ENCODE assay signal across 13 cellular contexts in the genomic region with DNA sequence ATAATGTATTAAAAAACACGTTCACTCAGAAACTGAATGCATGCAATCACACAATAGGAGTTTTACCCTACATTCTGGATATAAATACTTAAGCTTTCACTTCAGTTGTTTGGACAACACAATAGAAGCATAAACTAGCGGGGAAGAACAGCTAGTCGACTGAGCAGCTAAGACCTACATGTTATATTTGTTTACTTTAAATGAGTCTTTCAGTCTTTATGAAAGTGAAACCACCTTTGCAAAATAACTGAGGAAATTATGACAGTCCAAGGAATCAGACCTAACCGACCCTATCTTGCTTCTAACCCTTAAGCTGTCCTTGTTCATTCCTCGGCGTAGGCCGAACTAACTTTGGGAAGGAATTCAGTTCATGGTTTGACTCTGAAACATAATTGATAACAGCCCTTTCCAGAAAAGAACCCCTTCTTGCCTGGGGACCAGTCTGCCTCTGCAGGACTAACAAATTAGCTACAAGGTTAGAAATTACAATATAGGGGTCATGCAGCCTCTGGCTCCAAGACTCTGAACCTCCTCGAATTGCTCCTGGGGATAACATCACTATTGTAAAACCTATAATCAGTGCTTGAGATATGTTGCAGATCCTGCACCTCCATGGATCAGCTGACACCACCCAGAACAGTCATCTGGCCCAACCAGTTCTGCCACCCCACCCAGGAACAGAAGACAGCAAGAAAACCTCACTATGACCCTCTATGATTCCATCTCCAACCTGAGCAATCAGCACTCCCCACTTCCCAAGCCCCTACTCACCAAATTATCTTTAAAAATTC.
A peak's percentile ranks its signal among the peaks of the same experiment; 100 is the strongest.
DNase-seq lines count a peak whose midpoint lies in the region; ATAC-seq lines count a peak whose summit lies in the region.
"Had no signal": no experiment of that assay in that cellular context is flagged by ENCODE, and none has a peak within 500 bp of the region (broad histone marks: within the 10 kb centered on the region; RNA-seq: fewer than 3 reads in every experiment).

No MANE protein-coding gene starts in this region.

- H3K27me3 ChIP-seq in CD8-positive, alpha-beta memory T cell (ENCODE audit: insufficient read depth, low read length, poor library complexity, severe bottlenecking) = no peaks in the 10 kb centered on the region
- H3K27me3 ChIP-seq in naive thymus-derived CD4-positive, alpha-beta T cell (ENCODE audit: control insufficient read depth in 2 of 2, insufficient read depth in 2 of 2, low read length in 2 of 2) = no peaks in the 10 kb centered on the region

- peaks cover 59 to 70% (median 67%) of the 10 kb centered on the region in 3 donors for H3K4me1 Mint-ChIP-seq in CD8-positive, alpha-beta memory T cell
- H3K4me1 Mint-ChIP-seq in central memory CD8-positive, alpha-beta T cell = peaks cover 55% of the 10 kb centered on the region
- H3K4me1 Mint-ChIP-seq in naive thymus-derived CD4-positive, alpha-beta T cell = peaks cover 41 to 67% (median 54%) of the 10 kb centered on the region in 7 donors

- peak overlapping the region; percentile 18 for H3K4me3 ChIP-seq in CD8-positive, alpha-beta memory T cell (ENCODE audit: low read length)
- H3K4me3 ChIP-seq in naive thymus-derived CD4-positive, alpha-beta T cell (ENCODE audit: low read length) = peak overlapping the region; percentile 24

- peak overlapping the region; percentile 33 for H3K27ac ChIP-seq in CD8-positive, alpha-beta memory T cell (ENCODE audit: low read depth, low read length)
- H3K27ac ChIP-seq in KOPT-K1 (ENCODE audit: low read depth, low read length, poor library complexity, severe bottlenecking) = peak overlapping the region; percentile 75
- H3K27ac ChIP-seq in naive thymus-derived CD4-positive, alpha-beta T cell (ENCODE audit: low read depth, low read length) = peak overlapping the region; percentile 47

- POLR2A ChIA-PET in CD8-positive, alpha-beta memory T cell (lab: Charles Lee) = interaction anchor here (0.6 to 2.0 kb wide), 4 partner anchors 10 to 187 kb away, joined by 3 to 15 read pairs (median 6); a partner anchor contains a TSS
- POLR2A ChIA-PET in naive thymus-derived CD4-positive, alpha-beta T cell (lab: Charles Lee) = interaction anchor here (0.6 to 3.4 kb wide), 7 partner anchors 10 to 192 kb away, joined by 3 to 22 read pairs (median 4); a partner anchor contains a TSS

- H3K27ac Mint-ChIP-seq in CD8-positive, alpha-beta memory T cell = peak overlapping the region; percentile 84 to 97 (median 92)
- H3K27ac Mint-ChIP-seq in central memory CD8-positive, alpha-beta T cell (ENCODE audit: low read depth) = peak overlapping the region; percentile 94
- peak overlapping the region; percentile 86 to 98 (median 95) for H3K27ac Mint-ChIP-seq in naive thymus-derived CD4-positive, alpha-beta T cell
- H3K27ac Mint-ChIP-seq: naive B cell had no signal

- no peaks in the 10 kb centered on the region for H3K9me3 Mint-ChIP-seq in CD8-positive, alpha-beta memory T cell
- no peaks in the 10 kb centered on the region for H3K9me3 Mint-ChIP-seq in central memory CD8-positive, alpha-beta T cell
- peaks cover 0 to 19% (median 1%) of the 10 kb centered on the region in 11 donors for H3K9me3 Mint-ChIP-seq in naive thymus-derived CD4-positive, alpha-beta T cell

- H3K4me3 Mint-ChIP-seq in CD8-positive, alpha-beta memory T cell = peak overlapping the region; percentile 13 to 90 (median 69)
- H3K4me3 Mint-ChIP-seq in central memory CD8-positive, alpha-beta T cell = peak overlapping the region; percentile 65
- peak overlapping the region; percentile 25 to 88 (median 63) for H3K4me3 Mint-ChIP-seq in naive thymus-derived CD4-positive, alpha-beta T cell
- H3K4me3 Mint-ChIP-seq: CD14-positive monocyte, naive B cell had no signal

- no peak for ATAC-seq in central memory CD8-positive, alpha-beta T cell (replicated peaks; ENCODE audit: extremely low read depth, poor library complexity, severe bottlenecking)
- ATAC-seq in naive thymus-derived CD4-positive, alpha-beta T cell = no peak
- no peak for ATAC-seq in GM18511 (IDR thresholded peaks at IDR 0.05; ENCODE audit: unreplicated experiment)
- ATAC-seq: sciatic nerve had no signal

- no peaks in the 10 kb centered on the region for H3K9me3 ChIP-seq in CD8-positive, alpha-beta memory T cell (ENCODE audit: low read length)
- H3K9me3 ChIP-seq in KOPT-K1 (ENCODE audit: insufficient read depth, low read length, poor library complexity, severe bottlenecking) = peaks cover 4% of the 10 kb centered on the region
- H3K9me3 ChIP-seq in naive thymus-derived CD4-positive, alpha-beta T cell (ENCODE audit: control insufficient read depth in 2 of 3, low read length in 3 of 3) = no peaks in the 10 kb centered on the region

- intact Hi-C loops in naive thymus-derived CD4-positive, alpha-beta T cell (cut with micrococcal nuclease) = loop anchor here (1.0 to 10.0 kb wide), 7 partner anchors 9 to 515 kb away; no protein-coding TSS in a partner anchor
- intact Hi-C loops in cardiac septum (cut with DNase I) = no loop called here

- CTCF ChIA-PET in CD8-positive, alpha-beta memory T cell (lab: Charles Lee) = interaction anchor here (0.7 to 4.2 kb wide), 7 partner anchors 9 to 141 kb away, joined by 3 to 11 read pairs (median 3); no protein-coding TSS in a partner anchor
- CTCF ChIA-PET in naive thymus-derived CD4-positive, alpha-beta T cell (lab: Charles Lee) = interaction anchor here (0.7 kb wide), 1 partner anchor 36 kb away, joined by 3 read pairs; no protein-coding TSS in a partner anchor

- H3K27me3 Mint-ChIP-seq in CD8-positive, alpha-beta memory T cell = no peaks in the 10 kb centered on the region
- no peaks in the 10 kb centered on the region for H3K27me3 Mint-ChIP-seq in central memory CD8-positive, alpha-beta T cell
- H3K27me3 Mint-ChIP-seq in naive thymus-derived CD4-positive, alpha-beta T cell = no peaks in the 10 kb centered on the region

- no peak for DNase-seq in CD8-positive, alpha-beta memory T cell
- DNase-seq in central memory CD8-positive, alpha-beta T cell (ENCODE audit: low spot score in 2 of 2) = no peak
- DNase-seq in naive thymus-derived CD4-positive, alpha-beta T cell = no peak
- DNase-seq in cardiac septum (ENCODE audit: low spot score) = no peak
- DNase-seq in NCI-H2196 (lab: John Stamatoyannopoulos, UW; ENCODE audit: unreplicated experiment) = no peak
- DNase-seq in cerebellar cortex (ENCODE audit: low spot score) = no peak
- DNase-seq: amygdala, naive B cell, NCI-H446 treated with DMSO at 0.1 percent for 48 hours had no signal

- peaks cover 0 to 6% (median 4%) of the 10 kb centered on the region in 3 donors for H3K36me3 Mint-ChIP-seq in CD8-positive, alpha-beta memory T cell
- peaks cover 3% of the 10 kb centered on the region for H3K36me3 Mint-ChIP-seq in central memory CD8-positive, alpha-beta T cell (ENCODE audit: insufficient read depth)
- peaks cover 3 to 37% (median 5%) of the 10 kb centered on the region in 5 donors for H3K36me3 Mint-ChIP-seq in naive thymus-derived CD4-positive, alpha-beta T cell
- H3K36me3 Mint-ChIP-seq: CD14-positive monocyte had no signal

- H3K36me3 ChIP-seq in CD8-positive, alpha-beta memory T cell (ENCODE audit: insufficient read depth, low read length) = no peaks in the 10 kb centered on the region
- no peaks in the 10 kb centered on the region for H3K36me3 ChIP-seq in KOPT-K1 (ENCODE audit: insufficient read depth, low read length)
- H3K36me3 ChIP-seq in naive thymus-derived CD4-positive, alpha-beta T cell (ENCODE audit: control insufficient read depth in 2 of 3, insufficient read depth in 3 of 3, low read length in 3 of 3) = no peaks in the 10 kb centered on the region

- H3K4me1 ChIP-seq in CD8-positive, alpha-beta memory T cell (ENCODE audit: insufficient read depth, low read length) = peaks cover 52% of the 10 kb centered on the region
- H3K4me1 ChIP-seq in naive thymus-derived CD4-positive, alpha-beta T cell (ENCODE audit: control insufficient read depth in 2 of 2, insufficient read depth in 2 of 2, low read length in 2 of 2) = peaks cover 50 to 51% of the 10 kb centered on the region in 2 donors
